Comparison of ENCODE assay signal across 1 cellular context in genomic region chr10:38010150-38010903, GRCh38.
A peak's percentile ranks its signal among the peaks of the same experiment; 100 is the strongest.
TF ChIP-seq lines count a peak whose summit lies in the region.

ZNF33A (plus strand) TSS chr10:38010675; CDS start chr10:38012342, 1,667 bp downstream.

TF ChIP-seq in GM23338, 12 proteins besides CTCF, POLR2A, EP300 and RAD21 (continued from another document):
- TF ChIP-seq ZNF462 (CRISPR knock-in tag; IDR thresholded peaks at IDR 0.05), result no peak
- no peak for TF ChIP-seq REST (IDR thresholded peaks at IDR 0.05; ENCODE audit: unreplicated experiment)
- no peak for TF ChIP-seq EZH2phosphoT487 (IDR thresholded peaks at IDR 0.05; ENCODE audit: unreplicated experiment)
- peak; percentile 54 for TF ChIP-seq ETS1 (IDR thresholded peaks at IDR 0.05)
- TF ChIP-seq CREB1 (CRISPR knock-in tag; IDR thresholded peaks at IDR 0.05; ENCODE audit: low read depth), result 0 out of 2 replicates have a peak, but pooled peaks have one; percentile 25
TF ChIP-seq in GM23338: peak in this region for 2.
